Comparison of ENCODE assay signal across 8 cellular contexts in genomic region chr15:99564221-99565030, GRCh38. TPM values are rescaled to one million over a fixed set of nuclear protein-coding genes. Genes with fewer than 3 reads are reported as not detected.
DNase-seq lines count a peak whose midpoint lies in the region; ATAC-seq and TF ChIP-seq lines count a peak whose summit lies in the region.

No MANE protein-coding gene starts in this region.

- H3K4me3 ChIP-seq in astrocyte of the cerebellum (ENCODE audit: low read depth, low read length): peak overlapping the region; percentile 89
- peak overlapping the region; percentile 42 for H3K4me3 ChIP-seq in iPS-15b (ENCODE audit: low read depth, low read length)
- peak overlapping the region; percentile 16 to 98 (median 94) for H3K4me3 ChIP-seq in sigmoid colon

- H3K27ac ChIP-seq in sigmoid colon: peak overlapping the region; percentile 99 to 100 (median 100)

- H3K27me3 ChIP-seq in iPS-15b (ENCODE audit: control insufficient read depth, insufficient read depth, low read length) (no peaks in the 10 kb centered on the region), sigmoid colon (no peaks in the 10 kb centered on the region)

- in situ Hi-C loops in astrocyte of the cerebellum (cut with HindIII; ENCODE audit: low sequenced_read_pairs): no loop called here

- peak; percentile 35 to 48 for DNase-seq in AML-193 (lab: John Stamatoyannopoulos, UW)
- DNase-seq in NCI-H226: peak; percentile 11
- DNase-seq in astrocyte of the cerebellum (ENCODE audit: low read depth): peak; percentile 81
- peak; percentile 75 for DNase-seq in sigmoid colon
- no peak for DNase-seq in T-helper 9 cell

- ATAC-seq in GM18519 (IDR thresholded peaks at IDR 0.05; ENCODE audit: low FRiP score, unreplicated experiment) (peak; percentile 22), HG02973 (IDR thresholded peaks at IDR 0.05; ENCODE audit: unreplicated experiment) (peak; percentile 23)

- intact Hi-C loops in sigmoid colon (cut with DNase I): loop anchor here (1.0 to 5.0 kb wide), 6 partner anchors 53 to 157 kb away; no protein-coding TSS in a partner anchor

- TF ChIP-seq CTCF in astrocyte of the cerebellum (IDR thresholded peaks at IDR 0.05; ENCODE audit: low read depth, low read length, missing control alignments): no peak
- TF ChIP-seq CTCF in sigmoid colon (IDR thresholded peaks at IDR 0.05): no peak

- TF ChIP-seq POLR2A in sigmoid colon (IDR thresholded peaks at IDR 0.05): no peak

- no peak overlapping the region for H3K9ac ChIP-seq in iPS-15b (ENCODE audit: low read depth, low read length)

- TF ChIP-seq EP300 in sigmoid colon (IDR thresholded peaks at IDR 0.05): no peak

- H3K36me3 ChIP-seq in iPS-15b (ENCODE audit: control insufficient read depth, insufficient read depth, low read length) (no peaks in the 10 kb centered on the region), sigmoid colon (no peaks in the 10 kb centered on the region)

- 40 to 43% methylated on average over 11 of the region's 11 CpGs for WGBS in sigmoid colon, 2 donors

- H3K4me1 ChIP-seq in iPS-15b (ENCODE audit: control insufficient read depth, insufficient read depth, low read length) (peaks cover 19% of the 10 kb centered on the region), sigmoid colon (peaks cover 0 to 42% (median 35%) of the 10 kb centered on the region in 4 donors)

- no peaks in the 10 kb centered on the region for H3K9me3 ChIP-seq in iPS-15b (ENCODE audit: control insufficient read depth, insufficient read depth, low read length)
- no peaks in the 10 kb centered on the region for H3K9me3 ChIP-seq in sigmoid colon

RNA-seq across cellular contexts. Expression of gene MEF2A, which starts 1.4 kb away (rescaled TPM):
- total RNA-seq in sigmoid colon: 100 to 1,000 TPM in 1 of 4 donors, 10 to 100 TPM in 3; 78.8 to 123 (median 80.3) TPM
- polyA plus RNA-seq in sigmoid colon: 10 to 100 TPM; 11.6 to 15.4 (median 14.4) TPM

Comparison
In these comparisons a context has a peak if more than half of its experiments do, and no peak if none do; other contexts are left out.
1. H3K4me3 ChIP-seq: peak in every context shown above with its lines; median percentile 94 in sigmoid colon; 89 in astrocyte of the cerebellum; 42 in iPS-15b.